ENCODE assay signal across 7 cellular contexts in genomic region chr2:98269274-98269673, GRCh38.
DNase-seq lines count a peak whose midpoint lies in the region; ATAC-seq and TF ChIP-seq lines count a peak whose summit lies in the region.

No MANE protein-coding gene starts in this region.

- in situ Hi-C loops in SK-MEL-5 (cut with HindIII; ENCODE audit: low pct_unique_long_range_greater_than_20kb, low sequenced_read_pairs): no loop called here

- H3K27me3 ChIP-seq in foreskin keratinocyte: peaks cover 8% of the 10 kb centered on the region

- H3K4me1 ChIP-seq in foreskin keratinocyte: no peaks in the 10 kb centered on the region

- peak; percentile 78 for TF ChIP-seq CTCF in foreskin keratinocyte (conservative IDR thresholded peaks at IDR 0.05)
- TF ChIP-seq CTCF in retinal pigment epithelial cell (conservative IDR thresholded peaks at IDR 0.05; ENCODE audit: low read depth, low read length): peak; percentile 87

- ATAC-seq in foreskin keratinocyte (peak; percentile 68), HG02973 (IDR thresholded peaks at IDR 0.05; ENCODE audit: unreplicated experiment) (no peak), HG03342 (IDR thresholded peaks at IDR 0.05; ENCODE audit: unreplicated experiment) (no peak)

- H3K4me3 ChIP-seq in retinal pigment epithelial cell (ENCODE audit: low read length): no peak overlapping the region

- DNase-seq in Daoy (ENCODE audit: low read depth): peak; percentile 11
- DNase-seq in HT-29 (ENCODE audit: low spot score): peak; percentile 62
- peak; percentile 70 for DNase-seq in SK-MEL-5 (ENCODE audit: low read depth, low spot score)
- DNase-seq in foreskin keratinocyte: peak in 1 of 2 donors; percentile 42
- DNase-seq in retinal pigment epithelial cell (ENCODE audit: low read depth): peak; percentile 4

- no peak overlapping the region for H3K27ac ChIP-seq in foreskin keratinocyte
